ENCODE assay signal across 16 cellular contexts in the genomic region with DNA sequence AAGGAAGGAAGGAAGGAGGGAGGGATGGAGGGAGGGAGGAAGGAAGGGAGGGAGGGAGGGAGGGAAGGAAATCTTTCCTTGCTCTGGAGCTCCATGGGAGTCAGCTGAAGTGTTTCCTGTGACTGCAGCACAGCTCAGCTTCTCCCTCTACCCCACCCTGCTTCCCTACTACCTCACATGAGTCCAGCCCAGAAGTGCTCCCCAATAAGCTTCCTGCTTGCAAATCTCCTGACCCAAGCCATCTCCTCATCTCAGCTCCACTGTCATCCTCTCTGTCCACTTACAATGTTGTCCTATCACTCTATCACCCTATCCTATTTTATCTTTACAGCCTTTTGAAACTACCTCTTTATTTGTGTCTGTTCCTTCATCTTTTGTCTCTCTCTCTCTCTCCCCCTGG. TPM values are rescaled to one million over a fixed set of nuclear protein-coding genes. Genes with fewer than 3 reads are reported as not detected.
DNase-seq lines count a peak whose midpoint lies in the region; ATAC-seq and TF ChIP-seq lines count a peak whose summit lies in the region.
"Had no signal": no experiment of that assay in that cellular context is flagged by ENCODE, and none has a peak within 500 bp of the region (broad histone marks: within the 10 kb centered on the region; RNA-seq: fewer than 3 reads in every experiment).

No MANE protein-coding gene starts in this region.

- H3K4me1 Mint-ChIP-seq in stimulated activated naive CD8-positive, alpha-beta T cell treated with anti-CD3 and anti-CD28 coated beads, Interleukin-15, Interleukin-2, amounts not matched to agents 100 ng/mL and 50 ng/mL, for 24 hours (ENCODE audit: low read depth), result peaks cover 29% of the 10 kb centered on the region
- H3K4me1 Mint-ChIP-seq in glutamatergic neuron (ENCODE audit: low read depth, unreplicated experiment), result peaks cover 46% of the 10 kb centered on the region

- H3K27ac ChIP-seq in prostate gland, result no peak overlapping the region
- H3K27ac ChIP-seq: foreskin keratinocyte, parathyroid adenoma, RWPE1, thyroid gland had no signal

- ATAC-seq in stimulated activated naive CD8-positive, alpha-beta T cell treated with anti-CD3 and anti-CD28 coated beads, Interleukin-15, Interleukin-2, amounts not matched to agents 100 U/mL and 50 U/mL, for 24 hours, result no peak
- ATAC-seq: foreskin keratinocyte had no signal

- no peaks in the 10 kb centered on the region for H3K36me3 ChIP-seq in prostate gland
- H3K36me3 ChIP-seq: thyroid gland had no signal

- H3K9me3 ChIP-seq in prostate gland, result no peaks in the 10 kb centered on the region
- H3K9me3 ChIP-seq: thyroid gland had no signal

- TF ChIP-seq CTCF in glutamatergic neuron (IDR thresholded peaks at IDR 0.05; ENCODE audit: partially characterized antibody, unreplicated experiment) (no peak), prostate gland (IDR thresholded peaks at IDR 0.05) (no peak)

- no peaks in the 10 kb centered on the region for H3K9me3 Mint-ChIP-seq in stimulated activated naive CD8-positive, alpha-beta T cell treated with anti-CD3 and anti-CD28 coated beads, Interleukin-15, Interleukin-2, amounts not matched to agents 100 ng/mL and 50 ng/mL, for 24 hours
- H3K9me3 Mint-ChIP-seq in glutamatergic neuron (ENCODE audit: unreplicated experiment), result no peaks in the 10 kb centered on the region

- no peaks in the 10 kb centered on the region for H3K27me3 ChIP-seq in prostate gland (replicated peaks; ENCODE audit: insufficient read depth)
- H3K27me3 ChIP-seq: thyroid gland had no signal

- H3K27me3 Mint-ChIP-seq in stimulated activated naive CD8-positive, alpha-beta T cell treated with anti-CD3 and anti-CD28 coated beads, Interleukin-15, Interleukin-2, amounts not matched to agents 100 ng/mL and 50 ng/mL, for 24 hours, result no peaks in the 10 kb centered on the region
- peaks cover 7% of the 10 kb centered on the region for H3K27me3 Mint-ChIP-seq in glutamatergic neuron (ENCODE audit: unreplicated experiment)

- intact Hi-C loops in prostate gland (cut with DNase I), result no loop called here

- no peak for DNase-seq in stimulated activated naive CD8-positive, alpha-beta T cell treated with anti-CD3 and anti-CD28 coated beads, Interleukin-15, Interleukin-2, amounts not matched to agents 100 U/mL and 50 U/mL, for 24 hours
- DNase-seq in NCI-H69 (lab: John Stamatoyannopoulos, UW), result peak; percentile 27
- DNase-seq in glutamatergic neuron, result no peak
- no peak for DNase-seq in NCI-H1417 treated with DMSO at 0.1 percent for 48 hours (lab: John Stamatoyannopoulos, UW)
- DNase-seq in NCI-H510A (lab: John Stamatoyannopoulos, UW), result no peak
- no peak for DNase-seq in prostate gland (ENCODE audit: low spot score)
- DNase-seq: foreskin keratinocyte; NCI-H2081 treated with DMSO at 0.1 percent for 48 hours; NK-92 treated with Interleukin-12 subunit alpha and Interleukin-12 subunit beta, amount 100 ng/mL, for 24 hours; small intestine; stimulated activated CD4-positive, alpha-beta T cell treated with anti-CD3 and anti-CD28 coated beads, Interleukin-4, amount 100 ng/mL, for 4 hours; thyroid gland had no signal

- no peak overlapping the region for H3K4me3 ChIP-seq in prostate gland
- H3K4me3 ChIP-seq: thyroid gland had no signal

- no peak overlapping the region for H3K4me3 Mint-ChIP-seq in stimulated activated naive CD8-positive, alpha-beta T cell treated with anti-CD3 and anti-CD28 coated beads, Interleukin-15, Interleukin-2, amounts not matched to agents 100 ng/mL and 50 ng/mL, for 24 hours
- peak overlapping the region; percentile 7 for H3K4me3 Mint-ChIP-seq in glutamatergic neuron (ENCODE audit: unreplicated experiment)
- H3K4me3 Mint-ChIP-seq: T-helper 1 cell treated with Interleukin-12 subunit alpha and Interleukin-12 subunit beta and Interleukin-4 antibody, amounts not matched to agents 30 μg/mL and 1 μg/mL, for 36 hours had no signal

- H3K36me3 Mint-ChIP-seq in stimulated activated naive CD8-positive, alpha-beta T cell treated with anti-CD3 and anti-CD28 coated beads, Interleukin-15, Interleukin-2, amounts not matched to agents 100 ng/mL and 50 ng/mL, for 24 hours (ENCODE audit: low read depth), result no peaks in the 10 kb centered on the region
- H3K36me3 Mint-ChIP-seq in glutamatergic neuron (ENCODE audit: unreplicated experiment), result no peaks in the 10 kb centered on the region

- H3K4me1 ChIP-seq in prostate gland (replicated peaks), result no peaks in the 10 kb centered on the region
- H3K4me1 ChIP-seq: foreskin keratinocyte, parathyroid adenoma had no signal

- TF ChIP-seq POLR2A in prostate gland (IDR thresholded peaks at IDR 0.05), result no peak

- H3K27ac Mint-ChIP-seq in stimulated activated naive CD8-positive, alpha-beta T cell treated with anti-CD3 and anti-CD28 coated beads, Interleukin-15, Interleukin-2, amounts not matched to agents 100 ng/mL and 50 ng/mL, for 24 hours, result peak overlapping the region; percentile 80
- H3K27ac Mint-ChIP-seq in glutamatergic neuron (ENCODE audit: unreplicated experiment), result peak overlapping the region; percentile 69
- H3K27ac Mint-ChIP-seq: T-helper 1 cell treated with Interleukin-12 subunit alpha and Interleukin-12 subunit beta and Interleukin-4 antibody, amounts not matched to agents 30 μg/mL and 1 μg/mL, for 36 hours had no signal

RNA-seq across cellular contexts. Expression of a gene that starts 52.9 kb away (rescaled TPM):
- 608 TPM for total RNA-seq in glutamatergic neuron (ENCODE audit: unreplicated experiment)
- total RNA-seq in prostate gland, result 10 to 100 TPM; 45.0 to 94.4 TPM
